Comparison of ENCODE assay signal across 25 cellular contexts in genomic region chr5:135157421-135158314, GRCh38.
"Had no signal": no experiment of that assay in that cellular context is flagged by ENCODE, and none has a peak within 500 bp of the region (broad histone marks: within the 10 kb centered on the region; RNA-seq: fewer than 3 reads in every experiment).

No MANE protein-coding gene starts in this region.

- H3K4me1 Mint-ChIP-seq: activated CD4-positive, alpha-beta T cell treated with anti-CD3 and anti-CD28 coated beads for 36 hours; activated naive CD8-positive, alpha-beta T cell treated with anti-CD3 and anti-CD28 coated beads for 36 hours; immature natural killer cell; mesothelial cell of epicardium; stimulated activated effector memory CD8-positive, alpha-beta T cell treated with anti-CD3 and anti-CD28 coated beads, Interleukin-12 subunit alpha, Interleukin-12 subunit beta, amount 100 ng/mL, for 72 hours; WTC11 had no signal

- H3K27ac ChIP-seq: coronary artery, hepatocyte, lower lobe of right lung, neural progenitor cell, stomach, suprapubic skin, tibial nerve had no signal

- DNase-seq: activated CD4-positive, alpha-beta T cell treated with anti-CD3 and anti-CD28 coated beads for 36 hours; activated CD4-positive, alpha-beta T cell treated with anti-CD3 and anti-CD28 coated beads, Interleukin-2, amount 50 U/mL, for 4 hours; activated CD8-positive, alpha-beta memory T cell treated with anti-CD3 and anti-CD28 coated beads, Interleukin-2, amount 50 U/mL, for 48 hours; activated naive CD4-positive, alpha-beta T cell; activated naive CD8-positive, alpha-beta T cell treated with anti-CD3 and anti-CD28 coated beads for 36 hours; activated T-cell treated with anti-CD3 and anti-CD28 coated beads, Interleukin-2, amount 50 U/mL, for 4 hours; cerebellar nuclear complex; glutamatergic neuron; immature natural killer cell; lower lobe of right lung; naive thymus-derived CD8-positive, alpha-beta T cell; small intestine; stimulated activated CD4-positive, alpha-beta T cell treated with anti-CD3 and anti-CD28 coated beads, Interleukin-2, amount 100 ng/mL, for 24 hours; stomach had no signal

- H3K36me3 Mint-ChIP-seq: immature natural killer cell; neural progenitor cell; stimulated activated effector memory CD8-positive, alpha-beta T cell treated with anti-CD3 and anti-CD28 coated beads, Interleukin-12 subunit alpha, Interleukin-12 subunit beta, amount 100 ng/mL, for 72 hours; WTC11 had no signal

- H3K4me3 Mint-ChIP-seq: activated CD4-positive, alpha-beta T cell treated with anti-CD3 and anti-CD28 coated beads for 36 hours; activated naive CD8-positive, alpha-beta T cell treated with anti-CD3 and anti-CD28 coated beads for 36 hours; activated T-cell treated with anti-CD3 and anti-CD28 coated beads, Interleukin-2, amount 50 U/mL, for 4 hours; immature natural killer cell; mesothelial cell of epicardium; naive thymus-derived CD8-positive, alpha-beta T cell; neural progenitor cell; stimulated activated effector memory CD8-positive, alpha-beta T cell treated with anti-CD3 and anti-CD28 coated beads, Interleukin-12 subunit alpha, Interleukin-12 subunit beta, amount 100 ng/mL, for 72 hours; WTC11 had no signal

- ATAC-seq: activated CD4-positive, alpha-beta T cell treated with anti-CD3 and anti-CD28 coated beads for 36 hours; activated T-cell treated with anti-CD3 and anti-CD28 coated beads, Interleukin-2, amount 50 U/mL, for 4 hours; left lobe of liver; lower lobe of right lung; naive thymus-derived CD8-positive, alpha-beta T cell; sciatic nerve; stimulated activated effector memory CD8-positive, alpha-beta T cell treated with anti-CD3 and anti-CD28 coated beads, Interleukin-12 subunit alpha, Interleukin-12 subunit beta, amount 100 ng/mL, for 72 hours; WTC11 had no signal

- H3K27ac Mint-ChIP-seq: activated CD4-positive, alpha-beta T cell treated with anti-CD3 and anti-CD28 coated beads for 36 hours; activated naive CD8-positive, alpha-beta T cell treated with anti-CD3 and anti-CD28 coated beads for 36 hours; activated T-helper 2 cell treated with anti-CD3 and anti-CD28 coated beads, Interferon-gamma antibody, Interleukin-2, Interleukin-4, amounts not matched to agents 10 μg/mL and 5 μg/mL and 100 μg/mL, durations not matched to agents 14 hours and 24 hours and 36 hours; immature natural killer cell; mesothelial cell of epicardium; naive thymus-derived CD8-positive, alpha-beta T cell; neural progenitor cell; stimulated activated effector memory CD8-positive, alpha-beta T cell treated with anti-CD3 and anti-CD28 coated beads, Interleukin-12 subunit alpha, Interleukin-12 subunit beta, amount 100 ng/mL, for 72 hours; WTC11 had no signal
